In the genomic region with DNA sequence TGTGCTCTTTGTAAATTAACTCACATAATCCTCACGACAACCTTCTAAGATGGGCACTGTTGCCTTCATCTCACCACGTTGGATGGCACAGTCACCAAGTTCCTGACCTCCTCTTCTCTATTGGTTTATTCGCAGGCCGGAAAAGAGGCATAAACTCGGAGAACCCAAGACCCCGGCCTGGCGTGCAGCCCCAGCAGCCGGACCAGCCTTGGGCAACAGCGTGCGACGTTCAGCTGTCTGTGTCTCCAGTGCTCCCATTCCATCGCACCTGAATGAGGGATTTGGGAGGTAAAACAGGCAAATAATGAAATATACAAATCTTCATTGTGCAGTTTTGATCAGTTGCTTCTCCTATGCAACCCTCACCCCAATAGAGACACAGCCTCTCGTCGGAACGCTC, we compare ENCODE assay signal across 15 cellular contexts.
"Had no signal": no experiment of that assay in that cellular context is flagged by ENCODE, and none has a peak within 500 bp of the region (broad histone marks: within the 10 kb centered on the region; RNA-seq: fewer than 3 reads in every experiment).

No MANE protein-coding gene starts in this region.

- H3K27ac ChIP-seq: coronary artery, heart left ventricle had no signal

- DNase-seq: activated CD4-positive, alpha-beta T cell treated with anti-CD3 and anti-CD28 coated beads for 4 hours; activated naive CD4-positive, alpha-beta T cell treated with anti-CD3 and anti-CD28 coated beads, Interleukin-2, amount 50 U/mL, for 16 hours; activated T-cell treated with anti-CD3 and anti-CD28 coated beads for 4 hours; central memory CD4-positive, alpha-beta T cell; effector CD4-positive, alpha-beta T cell; naive B cell; stimulated activated CD4-positive, alpha-beta T cell treated with anti-CD3 and anti-CD28 coated beads, Interleukin-2, amount 100 ng/mL, for 48 hours; T-helper 2 cell had no signal

- FAIRE-seq: endothelial cell of umbilical vein, frontal cortex had no signal

- ATAC-seq: activated T-helper 17 cell treated with anti-CD3 and anti-CD28 coated beads, Interleukin-2, amount 50 U/mL, for 72 hours; heart left ventricle; stimulated activated memory B cell treated with anti-CD40 and anti-IgM and Interleukin-4, amounts not matched to agents 10 μg/mL and 1 μg/mL and 100 μg/mL, for 72 hours had no signal

- H3K9me3 ChIP-seq: heart left ventricle, thyroid gland had no signal

- H3K36me3 ChIP-seq: heart left ventricle, thyroid gland had no signal

- H3K4me3 ChIP-seq: coronary artery, heart left ventricle, thyroid gland had no signal

- H3K27me3 ChIP-seq: heart left ventricle, thyroid gland had no signal
